23 cellular contexts compared by ENCODE assay signal in the genomic region with DNA sequence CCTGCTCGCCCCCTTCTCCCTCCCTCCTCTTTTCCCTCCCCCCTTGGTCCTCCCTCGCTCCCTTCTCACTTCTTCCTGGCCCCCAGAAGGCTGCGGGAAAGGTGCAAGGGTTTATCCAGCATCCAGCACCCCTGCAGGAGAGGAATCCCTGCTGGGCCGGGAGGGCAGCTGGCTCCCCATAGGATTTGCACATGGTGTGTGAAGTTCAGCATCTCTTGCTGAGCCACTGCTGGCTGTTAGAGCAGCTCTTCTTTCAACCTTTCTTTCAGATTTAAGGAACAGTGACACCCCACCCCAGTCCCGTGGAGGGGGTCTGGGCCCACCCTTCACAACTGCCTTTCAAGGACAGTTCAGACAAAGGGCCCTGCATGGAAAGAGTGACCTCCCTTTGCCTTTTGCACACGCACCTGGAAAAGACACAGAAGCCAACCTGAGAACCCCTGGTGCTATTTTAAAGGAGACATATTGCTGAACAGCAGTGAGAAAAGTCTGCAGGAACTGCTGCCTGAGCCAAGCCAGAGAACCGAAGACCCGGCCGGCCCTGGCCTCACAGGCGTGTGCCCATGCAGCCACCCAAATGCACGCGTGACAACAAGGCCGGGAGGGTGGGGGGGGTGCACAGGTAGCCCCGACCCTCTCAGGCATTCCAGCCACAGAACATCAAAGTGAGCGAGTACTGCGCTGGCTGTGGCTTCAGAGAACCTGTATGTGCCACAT.
"Had no signal": no experiment of that assay in that cellular context is flagged by ENCODE, and none has a peak within 500 bp of the region (broad histone marks: within the 10 kb centered on the region; RNA-seq: fewer than 3 reads in every experiment).

No MANE protein-coding gene starts in this region.

- ATAC-seq: activated naive CD8-positive, alpha-beta T cell treated with anti-CD3 and anti-CD28 coated beads, Interleukin-2, amount 50 U/mL, for 24 hours; effector memory CD8-positive, alpha-beta T cell; foreskin keratinocyte; naive thymus-derived CD4-positive, alpha-beta T cell; T-cell had no signal

- H3K9me3 ChIP-seq: breast epithelium, neutrophil had no signal

- H3K27me3 ChIP-seq: ascending aorta, breast epithelium, neutrophil, right atrium auricular region, tibial nerve had no signal

- H3K4me3 ChIP-seq: ascending aorta, breast epithelium, mucosa of descending colon, right atrium auricular region, tibial nerve had no signal

- H3K36me3 ChIP-seq: breast epithelium, right atrium auricular region had no signal

- H3K4me1 ChIP-seq: ascending aorta, breast epithelium, foreskin keratinocyte, right atrium auricular region had no signal

- DNase-seq: activated CD4-positive, alpha-beta memory T cell treated with anti-CD3 and anti-CD28 coated beads, Interleukin-2, amount 10 ng/mL, durations not matched to agents 7 days and 5 days; activated CD4-positive, alpha-beta T cell treated with anti-CD3 and anti-CD28 coated beads for 4 hours; activated naive CD4-positive, alpha-beta T cell treated with anti-CD3 and anti-CD28 coated beads for 36 hours; activated naive CD8-positive, alpha-beta T cell treated with anti-CD3 and anti-CD28 coated beads, Interleukin-2, amount 50 U/mL, for 24 hours; dermis blood vessel endothelial cell; effector memory CD8-positive, alpha-beta T cell; foreskin keratinocyte; immature natural killer cell; naive thymus-derived CD4-positive, alpha-beta T cell; SK-N-SH; stimulated activated CD4-positive, alpha-beta T cell treated with anti-CD3 and anti-CD28 coated beads, Interleukin-4, amount 100 ng/mL, for 4 hours; stimulated activated CD8-positive, alpha-beta memory T cell treated with anti-CD3 and anti-CD28 coated beads, Interleukin-4, amount 100 ng/mL, for 48 hours; stimulated activated naive CD4-positive, alpha-beta T cell treated with Interleukin-2 at 50 U/mL for 16 hours; substantia nigra; T-helper 9 cell had no signal

- FAIRE-seq: small intestine had no signal

- H3K27ac ChIP-seq: ascending aorta, breast epithelium, foreskin keratinocyte, neutrophil, right atrium auricular region, tibial nerve had no signal
